ENCODE assay signal across 17 cellular contexts in genomic region chr1:235408503-235408960, GRCh38. TPM values are rescaled to one million over a fixed set of nuclear protein-coding genes. Genes with fewer than 3 reads are reported as not detected.
DNase-seq lines count a peak whose midpoint lies in the region; ATAC-seq and TF ChIP-seq lines count a peak whose summit lies in the region.
"Had no signal": no experiment of that assay in that cellular context is flagged by ENCODE, and none has a peak within 500 bp of the region (broad histone marks: within the 10 kb centered on the region; RNA-seq: fewer than 3 reads in every experiment).

No MANE protein-coding gene starts in this region.

- CTCF ChIA-PET in IMR-90 (lab: Yijun Ruan, JAX), result interaction anchor here (0.6 to 2.3 kb wide), 2 partner anchors 8 to 9 kb away, joined by 6 to 8 read pairs; no protein-coding TSS in a partner anchor
- CTCF ChIA-PET in CD8-positive, alpha-beta memory T cell (lab: Charles Lee), result interaction anchor here (0.6 to 1.0 kb wide), 3 partner anchors 36 to 155 kb away, joined by 3 read pairs; partner anchors contain the start of gene B3GALNT2

- H3K79me1 ChIP-seq in IMR-90 (ENCODE audit: low read depth in 1 of 2, low read length in 2 of 2), result peaks cover 7 to 49% of the 10 kb centered on the region in 2 experiments

- TF ChIP-seq CTCF in IMR-90 (conservative IDR thresholded peaks at IDR 0.05; ENCODE audit: low read depth, low read length), result no peak
- no peak for TF ChIP-seq CTCF in omental fat pad (IDR thresholded peaks at IDR 0.05)
- TF ChIP-seq CTCF in CD14-positive monocyte (IDR thresholded peaks at IDR 0.05), result no peak

- no peaks in the 10 kb centered on the region for H3K9me3 Mint-ChIP-seq in CD8-positive, alpha-beta memory T cell
- no peaks in the 10 kb centered on the region for H3K9me3 Mint-ChIP-seq in CD14-positive monocyte
- H3K9me3 Mint-ChIP-seq: naive B cell had no signal

- no peak overlapping the region for H2BK15ac ChIP-seq in IMR-90 (ENCODE audit: low read depth, low read length)

- H3K36me3 Mint-ChIP-seq in CD8-positive, alpha-beta memory T cell, result peaks cover 0 to 14% (median 3%) of the 10 kb centered on the region in 3 donors
- H3K36me3 Mint-ChIP-seq in CD14-positive monocyte, result peaks cover 2 to 12% of the 10 kb centered on the region in 2 donors
- H3K36me3 Mint-ChIP-seq: naive B cell had no signal

- H4K8ac ChIP-seq in IMR-90 (ENCODE audit: low read depth in 2 of 2, low read length in 2 of 2), result no peak overlapping the region

- no peak for TF ChIP-seq POLR2A in IMR-90 (IDR thresholded peaks at IDR 0.05; ENCODE audit: low read depth, low read length)

- POLR2A ChIA-PET in IMR-90 (lab: Charles Lee; ENCODE audit: unreplicated experiment), result no interaction called here
- POLR2A ChIA-PET in CD8-positive, alpha-beta memory T cell (lab: Charles Lee), result no interaction called here

- no peak overlapping the region for H3K9ac ChIP-seq in IMR-90 (ENCODE audit: low read depth, low read length)

- H3K4me3 ChIP-seq in IMR-90 (ENCODE audit: insufficient read depth, low read depth, low read length), result no peak overlapping the region
- H3K4me3 ChIP-seq in CD8-positive, alpha-beta memory T cell (ENCODE audit: low read length), result no peak overlapping the region
- H3K4me3 ChIP-seq: esophagus squamous epithelium, lung had no signal

- H3K4me1 ChIP-seq in IMR-90 (ENCODE audit: control insufficient read depth, insufficient read depth, low read length), result peaks cover 5% of the 10 kb centered on the region
- no peaks in the 10 kb centered on the region for H3K4me1 ChIP-seq in CD8-positive, alpha-beta memory T cell (ENCODE audit: insufficient read depth, low read length)
- H3K4me1 ChIP-seq: esophagus squamous epithelium had no signal

- H2AFZ ChIP-seq in IMR-90 (replicated peaks; ENCODE audit: low read length, poor library complexity), result no peak overlapping the region

- H3K56ac ChIP-seq in IMR-90 (ENCODE audit: extremely low read depth, insufficient read depth, low read length), result no peak overlapping the region

- in situ Hi-C loops in IMR-90 (cut with MboI; ENCODE audit: low sequenced_read_pairs), result no loop called here

- no peak overlapping the region for H4K91ac ChIP-seq in IMR-90 (ENCODE audit: insufficient read depth, low read depth, low read length)

- no peak overlapping the region for H2AK9ac ChIP-seq in IMR-90 (replicated peaks; ENCODE audit: low read depth, low read length, poor library complexity)

- no peaks in the 10 kb centered on the region for H3K27me3 ChIP-seq in IMR-90 (ENCODE audit: control insufficient read depth, insufficient read depth, low read length)
- no peaks in the 10 kb centered on the region for H3K27me3 ChIP-seq in CD8-positive, alpha-beta memory T cell (ENCODE audit: insufficient read depth, low read length, poor library complexity, severe bottlenecking)
- H3K27me3 ChIP-seq: esophagus squamous epithelium had no signal

- H2BK20ac ChIP-seq in IMR-90 (ENCODE audit: low read depth, low read length), result no peak overlapping the region

- H3K27me3 Mint-ChIP-seq in CD8-positive, alpha-beta memory T cell, result no peaks in the 10 kb centered on the region
- no peaks in the 10 kb centered on the region for H3K27me3 Mint-ChIP-seq in CD14-positive monocyte (ENCODE audit: low read depth in 3 of 3)
- H3K27me3 Mint-ChIP-seq: naive B cell had no signal

- H2AK5ac ChIP-seq in IMR-90 (ENCODE audit: low read depth, low read length), result no peak overlapping the region

- no peak overlapping the region for H3K4ac ChIP-seq in IMR-90 (ENCODE audit: low read depth, low read length)

- H3K4me3 Mint-ChIP-seq in CD8-positive, alpha-beta memory T cell, result no peak overlapping the region
- H3K4me3 Mint-ChIP-seq in CD14-positive monocyte, result no peak overlapping the region
- H3K4me3 Mint-ChIP-seq: naive B cell had no signal

- peak overlapping the region in 2 of 8 donors; percentile 1 to 8 for H3K27ac Mint-ChIP-seq in CD8-positive, alpha-beta memory T cell
- no peak overlapping the region for H3K27ac Mint-ChIP-seq in CD14-positive monocyte

- intact Hi-C loops in IMR-90 (cut with micrococcal nuclease), result no loop called here
- intact Hi-C loops in CD14-positive monocyte (cut with micrococcal nuclease), result no loop called here

- no peaks in the 10 kb centered on the region for H3K9me3 ChIP-seq in IMR-90 (ENCODE audit: control insufficient read depth, insufficient read depth, low read length)
- no peaks in the 10 kb centered on the region for H3K9me3 ChIP-seq in CD8-positive, alpha-beta memory T cell (ENCODE audit: low read length)
- H3K9me3 ChIP-seq: esophagus squamous epithelium had no signal

- dilution Hi-C loops in IMR-90 (cut with HindIII; ENCODE audit: low sequenced_read_pairs, unreplicated experiment), result no loop called here

- no peak overlapping the region for H3K18ac ChIP-seq in IMR-90 (ENCODE audit: low read depth, low read length)

- ATAC-seq in IMR-90 (ENCODE audit: low read depth) (peak; percentile 58), omental fat pad (ENCODE audit: low FRiP score) (peak; percentile 66)
- ATAC-seq: activated CD4-positive, CD25-positive, alpha-beta regulatory T cell treated with anti-CD3 and anti-CD28 coated beads, Interleukin-2, amount 50 U/mL, for 24 hours had no signal

- H3K9me1 ChIP-seq in IMR-90 (ENCODE audit: insufficient read depth, low read length), result peaks cover 5% of the 10 kb centered on the region; the same call in 1 of the 2 replicates

- H3K27ac ChIP-seq in IMR-90 (ENCODE audit: insufficient read depth, low read length), result no peak overlapping the region
- H3K27ac ChIP-seq in CD8-positive, alpha-beta memory T cell (ENCODE audit: low read depth, low read length), result no peak overlapping the region
- H3K27ac ChIP-seq: esophagus squamous epithelium had no signal

- no peak overlapping the region for H2BK5ac ChIP-seq in IMR-90 (ENCODE audit: low read depth, low read length, poor library complexity, severe bottlenecking)

- H3K4me2 ChIP-seq in IMR-90 (ENCODE audit: low read depth, low read length), result no peak overlapping the region

- H4K5ac ChIP-seq in IMR-90 (ENCODE audit: low read depth, low read length), result no peak overlapping the region

- no peak overlapping the region for H3K23ac ChIP-seq in IMR-90 (ENCODE audit: low read depth, low read length)

- no peak overlapping the region for H3K14ac ChIP-seq in IMR-90 (replicated peaks; ENCODE audit: low read depth, low read length)

- BruUV-seq in IMR-90 (replicated peaks; lab: Mats Ljungman, UMichigan), result no TSS peak

- WGBS in IMR-90 (ENCODE audit: extremely low coverage in 2 of 2, insufficient read length in 1 of 2), 2 experiments, result 63% methylated on average over 2 of the region's 3 CpGs; no CpG with 5 or more reads in 1 of the 2 experiments

- H4K20me1 ChIP-seq in IMR-90 (ENCODE audit: insufficient read depth, low read length), result peaks cover 6% of the 10 kb centered on the region; the same call in 1 of the 2 replicates

- H3K4me1 Mint-ChIP-seq in CD8-positive, alpha-beta memory T cell, result peaks cover 6 to 20% (median 10%) of the 10 kb centered on the region in 3 donors
- H3K4me1 Mint-ChIP-seq in CD14-positive monocyte, result peaks cover 5% of the 10 kb centered on the region

- no peak overlapping the region for H2BK120ac ChIP-seq in IMR-90 (ENCODE audit: low read depth, low read length)

- peak; percentile 41 for DNase-seq in D341Med (ENCODE audit: low spot score)
- DNase-seq in IMR-90, result no peak
- peak; percentile 25 for DNase-seq in cerebellar cortex (ENCODE audit: low spot score)
- no peak for DNase-seq in omental fat pad (ENCODE audit: low spot score)
- DNase-seq in CD8-positive, alpha-beta memory T cell, result no peak
- DNase-seq in CD14-positive monocyte (ENCODE audit: low spot score), result no peak
- no peak for DNase-seq in ecto neural progenitor cell (ENCODE audit: low spot score)
- no peak for DNase-seq in NCI-H1105 (lab: John Stamatoyannopoulos, UW)
- DNase-seq: DMS153; esophagus squamous epithelium; head of caudate nucleus; naive B cell; NCI-H1436; SHP77; stimulated activated CD8-positive, alpha-beta memory T cell treated with anti-CD3 and anti-CD28 coated beads, Interleukin-4, amount 100 ng/mL, for 48 hours had no signal

- no peak for TF ChIP-seq RAD21 in IMR-90 (IDR thresholded peaks at IDR 0.05; ENCODE audit: low read length)

- H3K36me3 ChIP-seq in IMR-90 (ENCODE audit: control insufficient read depth, insufficient read depth, low read length), result no peaks in the 10 kb centered on the region
- no peaks in the 10 kb centered on the region for H3K36me3 ChIP-seq in CD8-positive, alpha-beta memory T cell (ENCODE audit: insufficient read depth, low read length)

TF ChIP-seq in IMR-90, 13 proteins besides CTCF, POLR2A, EP300 and RAD21:
- TF ChIP-seq FOS (IDR thresholded peaks at IDR 0.05; ENCODE audit: low read depth, low read length) (no peak), NFE2L2 (IDR thresholded peaks at IDR 0.05; ENCODE audit: low read depth, low read length) (no peak), CEBPB (IDR thresholded peaks at IDR 0.05; ENCODE audit: low read depth, low read length) (peak; percentile 46), CHD1 (IDR thresholded peaks at IDR 0.05; ENCODE audit: low read depth, low read length) (no peak)

RNA-seq across cellular contexts. Expression of gene TBCE, which starts 41.3 kb away (rescaled TPM):
- total RNA-seq in IMR-90 (2012; rRNA removed) (26.7 and 33.1 TPM in 2 replicates), omental fat pad (10 to 100 TPM; 10.9 to 27.3 (median 19.2) TPM)
- polyA plus RNA-seq in IMR-90 (2012; rRNA removed) (21.6 and 25.3 TPM in 2 replicates), CD14-positive monocyte (10 to 100 TPM; 15.4 to 19.4 TPM)
- 3.6 and 8.4 TPM in 2 replicates for polyA plus RNA-seq in IMR-90 (2012; cell fraction: cytosol; rRNA removed)
- polyA plus RNA-seq in IMR-90 (2012; cell fraction: nucleus; rRNA removed; ENCODE audit: low replicate concordance), result 5.6 and 43.9 TPM in 2 replicates
- 10 to 100 TPM; 19.4 to 25.7 TPM for total RNA-seq in CD8-positive, alpha-beta memory T cell
- polyA plus RNA-seq in CD8-positive, alpha-beta memory T cell, result 15.5 TPM

Comparison
In these comparisons a context has a peak if more than half of its experiments do, and no peak if none do; other contexts are left out.
1. DNase-seq: peak in D341Med (single experiment) and cerebellar cortex (single experiment); none in IMR-90 (single experiment), omental fat pad (single experiment), CD8-positive, alpha-beta memory T cell (0 of 5), CD14-positive monocyte (single experiment), ecto neural progenitor cell (single experiment) and NCI-H1105 (single experiment).